Comparison of ENCODE assay signal across 1 cellular context in genomic region chr1:201310986-201311355, GRCh38.
TF ChIP-seq lines count a peak whose summit lies in the region.

No MANE protein-coding gene starts in this region.

TF ChIP-seq in H1, 55 proteins besides CTCF, POLR2A, EP300 and RAD21 (continued from another document):
- TF ChIP-seq YY1 (IDR thresholded peaks at IDR 0.05; ENCODE audit: low read depth, low read length): no peak
- no peak for TF ChIP-seq ATF3 (IDR thresholded peaks at IDR 0.05; ENCODE audit: insufficient read depth, low read depth, low read length)
- no peak for TF ChIP-seq PHF8 (conservative IDR thresholded peaks at IDR 0.05; ENCODE audit: low read depth, low read length)
- TF ChIP-seq TCF12 (IDR thresholded peaks at IDR 0.05; ENCODE audit: low read depth, low read length): no peak
- no peak for TF ChIP-seq CBX8 (IDR thresholded peaks at IDR 0.05; ENCODE audit: borderline replicate concordance, low read depth, low read length)
